In the genomic region with DNA sequence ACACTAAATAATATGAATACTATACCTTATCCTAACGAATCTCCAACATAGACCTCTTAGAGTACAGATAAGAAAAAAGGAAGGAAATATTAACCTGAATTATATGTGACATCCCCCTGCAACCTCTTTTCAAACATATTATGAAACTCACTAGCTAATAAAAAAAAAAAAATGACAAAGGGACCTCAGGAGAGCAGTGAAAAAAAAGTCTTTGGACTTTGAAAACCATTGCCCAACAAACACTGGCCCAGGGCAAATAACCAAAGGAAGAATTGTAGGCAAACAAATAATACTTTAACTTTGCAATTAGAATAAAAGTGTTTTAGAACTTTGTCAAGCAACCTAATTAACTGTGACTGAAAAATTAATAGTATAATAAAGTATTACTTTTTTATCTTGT, we compare ENCODE assay signal across 23 cellular contexts. TPM values are rescaled to one million over a fixed set of nuclear protein-coding genes. Genes with fewer than 3 reads are reported as not detected.
DNase-seq lines count a peak whose midpoint lies in the region; ATAC-seq, FAIRE-seq and TF ChIP-seq lines count a peak whose summit lies in the region.
"Had no signal": no experiment of that assay in that cellular context is flagged by ENCODE, and none has a peak within 500 bp of the region (broad histone marks: within the 10 kb centered on the region; RNA-seq: fewer than 3 reads in every experiment).

No MANE protein-coding gene starts in this region.

- H3K9me3 ChIP-seq in liver (ENCODE audit: control insufficient read depth in 4 of 4, low read length in 3 of 4) (no peaks in the 10 kb centered on the region), neural progenitor cell (ENCODE audit: low read depth) (no peaks in the 10 kb centered on the region), endodermal cell (ENCODE audit: control insufficient read depth, low read length) (no peaks in the 10 kb centered on the region)
- H3K9me3 ChIP-seq: BLaER1, Caco-2 had no signal

- H3K36me3 Mint-ChIP-seq in brain (no peaks in the 10 kb centered on the region), neural progenitor cell (peaks cover 2% of the 10 kb centered on the region), endodermal cell (ENCODE audit: low read depth) (no peaks in the 10 kb centered on the region)
- H3K36me3 Mint-ChIP-seq in activated naive CD4-positive, alpha-beta T cell treated with anti-CD3 and anti-CD28 coated beads for 36 hours (ENCODE audit: low read depth): no peaks in the 10 kb centered on the region
- H3K36me3 Mint-ChIP-seq: CD4-positive, CD25-positive, alpha-beta regulatory T cell; CD8-positive, alpha-beta T cell had no signal

- peaks cover 27% of the 10 kb centered on the region for H3F3A ChIP-seq in neural progenitor cell (ENCODE audit: low read depth)

- H3K27ac ChIP-seq in liver (ENCODE audit: low read depth in 1 of 2, low read length in 2 of 2) (no peak overlapping the region), neural progenitor cell (peak overlapping the region; percentile 58), endodermal cell (ENCODE audit: low read depth, low read length) (no peak overlapping the region)
- H3K27ac ChIP-seq: BLaER1, C4-2B had no signal

- H3K27ac Mint-ChIP-seq in brain (peak overlapping the region in 1 of 5 experiments; percentile 91), neural progenitor cell (no peak overlapping the region), endodermal cell (no peak overlapping the region)
- H3K27ac Mint-ChIP-seq in activated naive CD4-positive, alpha-beta T cell treated with anti-CD3 and anti-CD28 coated beads for 36 hours: no peak overlapping the region
- H3K27ac Mint-ChIP-seq: CD4-positive, CD25-positive, alpha-beta regulatory T cell; CD8-positive, alpha-beta T cell; GM23338; H9 had no signal

- WGBS in liver: 36% methylated on average over 1 of the region's 1 CpG
- WGBS in endodermal cell (ENCODE audit: insufficient coverage in 1 of 2, insufficient read length in 1 of 2), 2 experiments: 100% methylated on average over 1 of the region's 1 CpG; no CpG with 5 or more reads in 1 of the 2 experiments

- intact Hi-C loops in activated naive CD4-positive, alpha-beta T cell treated with anti-CD3 and anti-CD28 coated beads for 36 hours (cut with micrococcal nuclease): no loop called here

- H3K36me3 ChIP-seq in liver (ENCODE audit: control insufficient read depth in 4 of 4, insufficient read depth in 3 of 4, low read depth in 1 of 4, low read length in 3 of 4) (no peaks in the 10 kb centered on the region), neural progenitor cell (no peaks in the 10 kb centered on the region), endodermal cell (ENCODE audit: control insufficient read depth, insufficient read depth, low read length) (no peaks in the 10 kb centered on the region)
- H3K36me3 ChIP-seq: BLaER1 had no signal

- TF ChIP-seq RAD21 in liver (IDR thresholded peaks at IDR 0.05): peak; percentile 39 to 41

- CTCF ChIA-PET in activated naive CD4-positive, alpha-beta T cell treated with anti-CD3 and anti-CD28 coated beads for 36 hours (lab: Charles Lee): no interaction called here

- no peaks in the 10 kb centered on the region for H3K27me3 ChIP-seq in liver (ENCODE audit: control insufficient read depth in 4 of 4, insufficient read depth in 4 of 4, low read length in 3 of 4)
- H3K27me3 ChIP-seq in neural progenitor cell: no peaks in the 10 kb centered on the region
- H3K27me3 ChIP-seq in endodermal cell (ENCODE audit: control insufficient read depth, insufficient read depth, low read length, poor library complexity, severe bottlenecking): no peaks in the 10 kb centered on the region
- H3K27me3 ChIP-seq: BLaER1 had no signal

- H3K9me3 Mint-ChIP-seq in brain (no peaks in the 10 kb centered on the region), neural progenitor cell (no peaks in the 10 kb centered on the region), endodermal cell (no peaks in the 10 kb centered on the region)
- H3K9me3 Mint-ChIP-seq in activated naive CD4-positive, alpha-beta T cell treated with anti-CD3 and anti-CD28 coated beads for 36 hours: no peaks in the 10 kb centered on the region
- H3K9me3 Mint-ChIP-seq: GM23338, H9 had no signal

- ATAC-seq in HG03469 (IDR thresholded peaks at IDR 0.05; ENCODE audit: unreplicated experiment): no peak
- ATAC-seq: CD8-positive, alpha-beta T cell; GM23338; HCT116 had no signal

- peaks cover 57% of the 10 kb centered on the region for H4K20me1 ChIP-seq in neural progenitor cell (ENCODE audit: low read depth)
- H4K20me1 ChIP-seq: BLaER1 had no signal

- H3K4me3 ChIP-seq in liver (ENCODE audit: low read depth in 1 of 3, low read length in 3 of 3) (no peak overlapping the region), neural progenitor cell (no peak overlapping the region), endodermal cell (ENCODE audit: low read length) (no peak overlapping the region)
- H3K4me3 ChIP-seq: BLaER1, GM23338 had no signal

- no peak overlapping the region for H2AFZ ChIP-seq in neural progenitor cell (replicated peaks)
- H2AFZ ChIP-seq: GM23338 had no signal

- peak overlapping the region in 3 of 5 experiments; percentile 24 to 69 (median 34) for H3K4me3 Mint-ChIP-seq in brain
- no peak overlapping the region for H3K4me3 Mint-ChIP-seq in neural progenitor cell
- no peak overlapping the region for H3K4me3 Mint-ChIP-seq in activated naive CD4-positive, alpha-beta T cell treated with anti-CD3 and anti-CD28 coated beads for 36 hours
- no peak overlapping the region for H3K4me3 Mint-ChIP-seq in endodermal cell
- H3K4me3 Mint-ChIP-seq: CD4-positive, CD25-positive, alpha-beta regulatory T cell; CD8-positive, alpha-beta T cell; GM23338; H9 had no signal

- peak; percentile 4 for FAIRE-seq in endometrium (lab: Jason Lieb, UNC)
- FAIRE-seq: GM12891, GM18507 had no signal

- TF ChIP-seq CTCF in brain (conservative IDR thresholded peaks at IDR 0.05) (no peak), liver (IDR thresholded peaks at IDR 0.05; ENCODE audit: low read depth, low read length, missing input control) (no peak), neural progenitor cell (IDR thresholded peaks at IDR 0.05) (no peak), endodermal cell (conservative IDR thresholded peaks at IDR 0.05) (no peak)

- H3K4me1 ChIP-seq in liver (ENCODE audit: control insufficient read depth in 4 of 4, insufficient read depth in 4 of 4, low read length in 3 of 4) (peaks cover 1 to 63% (median 39%) of the 10 kb centered on the region in 4 donors), neural progenitor cell (peaks cover 57% of the 10 kb centered on the region), endodermal cell (ENCODE audit: control insufficient read depth, insufficient read depth, low read length) (peaks cover 3% of the 10 kb centered on the region)
- H3K4me1 ChIP-seq: BLaER1, Caco-2 had no signal

- H3K9ac ChIP-seq in liver (ENCODE audit: low read depth in 1 of 2, low read length in 2 of 2) (no peak overlapping the region), neural progenitor cell (no peak overlapping the region), endodermal cell (ENCODE audit: extremely low read depth, low read length, poor library complexity, severe bottlenecking) (no peak overlapping the region)
- H3K9ac ChIP-seq: BLaER1 had no signal

- H3K4me1 Mint-ChIP-seq in brain (peaks cover 70% of the 10 kb centered on the region), neural progenitor cell (peaks cover 43% of the 10 kb centered on the region), endodermal cell (peaks cover 29% of the 10 kb centered on the region)
- H3K4me1 Mint-ChIP-seq in activated naive CD4-positive, alpha-beta T cell treated with anti-CD3 and anti-CD28 coated beads for 36 hours (ENCODE audit: low read depth): no peaks in the 10 kb centered on the region
- H3K4me1 Mint-ChIP-seq: CD4-positive, CD25-positive, alpha-beta regulatory T cell had no signal

- H3K27me3 Mint-ChIP-seq in brain (no peaks in the 10 kb centered on the region), neural progenitor cell (ENCODE audit: insufficient read depth, low read depth) (no peaks in the 10 kb centered on the region), endodermal cell (ENCODE audit: insufficient read depth) (no peaks in the 10 kb centered on the region)
- H3K27me3 Mint-ChIP-seq in activated naive CD4-positive, alpha-beta T cell treated with anti-CD3 and anti-CD28 coated beads for 36 hours (ENCODE audit: low read depth): no peaks in the 10 kb centered on the region
- H3K27me3 Mint-ChIP-seq: CD4-positive, CD25-positive, alpha-beta regulatory T cell had no signal

- H3K4me2 ChIP-seq in neural progenitor cell: peak overlapping the region; percentile 98
- H3K4me2 ChIP-seq: BLaER1, GM23338 had no signal

- peaks cover 100% of the 10 kb centered on the region for H3K79me2 ChIP-seq in neural progenitor cell (ENCODE audit: low read depth)

- DNase-seq in neural progenitor cell (ENCODE audit: low spot score) (no peak), middle frontal gyrus (ENCODE audit: extremely low spot score, low spot score) (no peak), endodermal cell (no peak)
- no peak for DNase-seq in activated naive CD4-positive, alpha-beta T cell treated with anti-CD3 and anti-CD28 coated beads for 36 hours
- DNase-seq: CD4-positive, CD25-positive, alpha-beta regulatory T cell; CD8-positive, alpha-beta T cell; DMS53; DMS79 treated with DMSO at 0.1 percent for 48 hours; GF-D8; H9 had no signal

TF ChIP-seq in liver, 16 proteins besides CTCF, POLR2A, EP300 and RAD21 (continues in another document):
- peak; percentile 93 for TF ChIP-seq HNF4A (conservative IDR thresholded peaks at IDR 0.05)
- peak; percentile 53 for TF ChIP-seq SP1 (IDR thresholded peaks at IDR 0.05)
- peak; percentile 50 to 57 for TF ChIP-seq JUND (IDR thresholded peaks at IDR 0.05)
- no peak for TF ChIP-seq EGR1 (IDR thresholded peaks at IDR 0.05; ENCODE audit: low read depth in 2 of 2)
- TF ChIP-seq HNF4G (IDR thresholded peaks at IDR 0.05): peak; percentile 80
- peak; percentile 45 for TF ChIP-seq YY1 (IDR thresholded peaks at IDR 0.05)

RNA-seq across cellular contexts. Expression of a gene that starts 7.7 kb away (rescaled TPM):
- 2.7 TPM for polyA plus RNA-seq in brain (ENCODE audit: insufficient read depth, low read depth, low replicate concordance)
- total RNA-seq in liver: 10 to 100 TPM in 1 of 2 donors, 1 to 10 TPM in 1; 8.4 to 42.4 TPM
- polyA plus RNA-seq in liver: 10 to 100 TPM in 1 of 2 donors, 1 to 10 TPM in 1; 2.3 to 16.2 TPM
- 62.7 and 79.5 TPM in 2 replicates for total RNA-seq in neural progenitor cell (ENCODE audit: low replicate concordance)
- total RNA-seq in activated naive CD4-positive, alpha-beta T cell treated with anti-CD3 and anti-CD28 coated beads for 36 hours: under 1 TPM in 1 of 2 experiments, not detected in 1; 0.41 TPM
- total RNA-seq in endodermal cell: 10 to 100 TPM in 1 of 2 donors, 1 to 10 TPM in 1; 6.8 to 30.7 TPM
- 17.8 TPM for polyA plus RNA-seq in endodermal cell (2013, experiment 1 of 2)
- 19.7 TPM for polyA plus RNA-seq in endodermal cell (2013, experiment 2 of 2)
- total RNA-seq: A172; CD4-positive, CD25-positive, alpha-beta regulatory T cell; CD8-positive, alpha-beta T cell; G401 had no signal
- polyA plus RNA-seq: CD4-positive, CD25-positive, alpha-beta regulatory T cell had no signal

Comparison
In these comparisons a context has a peak if more than half of its experiments do, and no peak if none do; other contexts are left out.
1. H3K4me3 Mint-ChIP-seq: peak in brain (3 of 5); none in neural progenitor cell (single experiment), activated naive CD4-positive, alpha-beta T cell treated with anti-CD3 and anti-CD28 coated beads for 36 hours (single experiment) and endodermal cell (single experiment).
2. RNA of a gene that starts 7.7 kb away (total RNA-seq): 62.7 to 79.5 TPM in neural progenitor cell, 8.4 to 42.4 TPM in liver and 6.8 to 30.7 TPM in endodermal cell; 0.41 TPM in activated naive CD4-positive, alpha-beta T cell treated with anti-CD3 and anti-CD28 coated beads for 36 hours; every median in the first group is over 4 times any median in the second.